In genomic region chr5:150544606-150545219, GRCh38 we compare ENCODE assay signal across 8 cellular contexts. TPM values are rescaled to one million over a fixed set of nuclear protein-coding genes. Genes with fewer than 3 reads are reported as not detected.
DNase-seq lines count a peak whose midpoint lies in the region; ATAC-seq and TF ChIP-seq lines count a peak whose summit lies in the region.

No MANE protein-coding gene starts in this region.

- no peaks in the 10 kb centered on the region for H3K9me3 Mint-ChIP-seq in activated CD8-positive, alpha-beta T cell treated with anti-CD3 and anti-CD28 coated beads, Interleukin-2, amount 10 ng/mL, durations not matched to agents 7 days and 5 days (ENCODE audit: insufficient read depth)
- H3K9me3 Mint-ChIP-seq in endodermal cell: no peaks in the 10 kb centered on the region
- H3K9me3 Mint-ChIP-seq in stimulated activated effector memory CD8-positive, alpha-beta T cell treated with anti-CD3 and anti-CD28 coated beads, Interleukin-12 subunit alpha, Interleukin-12 subunit beta, amount 100 ng/mL, for 72 hours: no peaks in the 10 kb centered on the region

- H3K9ac ChIP-seq in endodermal cell (ENCODE audit: extremely low read depth, low read length, poor library complexity, severe bottlenecking): no peak overlapping the region

- no peak overlapping the region for H3K27ac Mint-ChIP-seq in activated CD8-positive, alpha-beta T cell treated with anti-CD3 and anti-CD28 coated beads, Interleukin-2, amount 10 ng/mL, durations not matched to agents 7 days and 5 days
- no peak overlapping the region for H3K27ac Mint-ChIP-seq in endodermal cell
- H3K27ac Mint-ChIP-seq in stimulated activated effector memory CD8-positive, alpha-beta T cell treated with anti-CD3 and anti-CD28 coated beads, Interleukin-12 subunit alpha, Interleukin-12 subunit beta, amount 100 ng/mL, for 72 hours: no peak overlapping the region

- in situ Hi-C loops in ACHN (cut with HindIII; ENCODE audit: low pct_ligation_motif_present, low pct_unique_long_range_greater_than_20kb, low sequenced_read_pairs): no loop called here

- H3K4me1 Mint-ChIP-seq in activated CD8-positive, alpha-beta T cell treated with anti-CD3 and anti-CD28 coated beads, Interleukin-2, amount 10 ng/mL, durations not matched to agents 7 days and 5 days (ENCODE audit: low read depth): no peaks in the 10 kb centered on the region
- no peaks in the 10 kb centered on the region for H3K4me1 Mint-ChIP-seq in endodermal cell
- no peaks in the 10 kb centered on the region for H3K4me1 Mint-ChIP-seq in stimulated activated effector memory CD8-positive, alpha-beta T cell treated with anti-CD3 and anti-CD28 coated beads, Interleukin-12 subunit alpha, Interleukin-12 subunit beta, amount 100 ng/mL, for 72 hours

- POLR2A ChIA-PET in activated CD8-positive, alpha-beta T cell treated with anti-CD3 and anti-CD28 coated beads, Interleukin-2, amount 10 ng/mL, durations not matched to agents 7 days and 5 days (lab: Charles Lee): no interaction called here

- no peak overlapping the region for H3K4me3 Mint-ChIP-seq in activated CD8-positive, alpha-beta T cell treated with anti-CD3 and anti-CD28 coated beads, Interleukin-2, amount 10 ng/mL, durations not matched to agents 7 days and 5 days
- no peak overlapping the region for H3K4me3 Mint-ChIP-seq in endodermal cell
- no peak overlapping the region for H3K4me3 Mint-ChIP-seq in stimulated activated effector memory CD8-positive, alpha-beta T cell treated with anti-CD3 and anti-CD28 coated beads, Interleukin-12 subunit alpha, Interleukin-12 subunit beta, amount 100 ng/mL, for 72 hours

- no peaks in the 10 kb centered on the region for H3K4me1 ChIP-seq in endodermal cell (ENCODE audit: control insufficient read depth, insufficient read depth, low read length)
- peaks cover 26% of the 10 kb centered on the region for H3K4me1 ChIP-seq in mucosa of descending colon (ENCODE audit: low read depth)

- no peaks in the 10 kb centered on the region for H3K36me3 Mint-ChIP-seq in activated CD8-positive, alpha-beta T cell treated with anti-CD3 and anti-CD28 coated beads, Interleukin-2, amount 10 ng/mL, durations not matched to agents 7 days and 5 days (ENCODE audit: low read depth)
- H3K36me3 Mint-ChIP-seq in endodermal cell (ENCODE audit: low read depth): peaks cover 61% of the 10 kb centered on the region
- H3K36me3 Mint-ChIP-seq in stimulated activated effector memory CD8-positive, alpha-beta T cell treated with anti-CD3 and anti-CD28 coated beads, Interleukin-12 subunit alpha, Interleukin-12 subunit beta, amount 100 ng/mL, for 72 hours: no peaks in the 10 kb centered on the region

- H3K9me3 ChIP-seq in endodermal cell (ENCODE audit: control insufficient read depth, low read length): no peaks in the 10 kb centered on the region
- no peaks in the 10 kb centered on the region for H3K9me3 ChIP-seq in mucosa of descending colon

- no peak overlapping the region for H3K4me3 ChIP-seq in endodermal cell (ENCODE audit: low read length)
- H3K4me3 ChIP-seq in mucosa of descending colon: no peak overlapping the region

- H3K27me3 Mint-ChIP-seq in activated CD8-positive, alpha-beta T cell treated with anti-CD3 and anti-CD28 coated beads, Interleukin-2, amount 10 ng/mL, durations not matched to agents 7 days and 5 days (ENCODE audit: low read depth): no peaks in the 10 kb centered on the region
- H3K27me3 Mint-ChIP-seq in endodermal cell (ENCODE audit: insufficient read depth): no peaks in the 10 kb centered on the region

- CTCF ChIA-PET in activated CD8-positive, alpha-beta T cell treated with anti-CD3 and anti-CD28 coated beads, Interleukin-2, amount 10 ng/mL, durations not matched to agents 7 days and 5 days (lab: Charles Lee): interaction anchor here (0.7 to 3.2 kb wide), 13 partner anchors 10 to 234 kb away, joined by 3 to 18 read pairs (median 3); partner anchors contain the start of gene RBM22

- 64 to 70% methylated on average over 2 to 8 of the region's 8 CpGs for WGBS in endodermal cell (ENCODE audit: insufficient coverage in 1 of 2, insufficient read length in 1 of 2), 2 experiments

- no peaks in the 10 kb centered on the region for H3K27me3 ChIP-seq in endodermal cell (ENCODE audit: control insufficient read depth, insufficient read depth, low read length, poor library complexity, severe bottlenecking)

- intact Hi-C loops in mucosa of descending colon (cut with DNase I, micrococcal nuclease): no loop called here

- H3K27ac ChIP-seq in endodermal cell (ENCODE audit: low read depth, low read length): no peak overlapping the region

- DNase-seq in ACHN: peak; percentile 75
- DNase-seq in NCI-H774 (lab: John Stamatoyannopoulos, UW): peak; percentile 3
- peak; percentile 76 for DNase-seq in activated CD8-positive, alpha-beta T cell treated with anti-CD3 and anti-CD28 coated beads, Interleukin-2, amount 10 ng/mL, durations not matched to agents 7 days and 5 days
- DNase-seq in endodermal cell: peak; percentile 96
- peak; percentile 81 to 91 (median 86) for DNase-seq in mucosa of descending colon
- DNase-seq in stimulated activated effector memory CD8-positive, alpha-beta T cell treated with anti-CD3 and anti-CD28 coated beads, Interleukin-12 subunit alpha, Interleukin-12 subunit beta, amount 100 ng/mL, for 72 hours (ENCODE audit: low spot score in 2 of 2): peak; percentile 59 to 84

- TF ChIP-seq CTCF in endodermal cell (conservative IDR thresholded peaks at IDR 0.05) (peak; percentile 97), mucosa of descending colon (IDR thresholded peaks at IDR 0.05) (peak; percentile 92)

- peak; percentile 90 for ATAC-seq in GM18498 (IDR thresholded peaks at IDR 0.05; ENCODE audit: unreplicated experiment)
- peak; percentile 86 for ATAC-seq in HG02938 (IDR thresholded peaks at IDR 0.05; ENCODE audit: unreplicated experiment)
- ATAC-seq in activated CD8-positive, alpha-beta T cell treated with anti-CD3 and anti-CD28 coated beads, Interleukin-2, amount 10 ng/mL, durations not matched to agents 7 days and 5 days: peak; percentile 93
- peak; percentile 63 for ATAC-seq in mucosa of descending colon
- ATAC-seq in stimulated activated effector memory CD8-positive, alpha-beta T cell treated with anti-CD3 and anti-CD28 coated beads, Interleukin-12 subunit alpha, Interleukin-12 subunit beta, amount 100 ng/mL, for 72 hours: peak; percentile 88

- peaks cover 78% of the 10 kb centered on the region for H3K36me3 ChIP-seq in endodermal cell (ENCODE audit: control insufficient read depth, insufficient read depth, low read length)
- no peaks in the 10 kb centered on the region for H3K36me3 ChIP-seq in mucosa of descending colon (ENCODE audit: low read depth)

RNA-seq across cellular contexts. Expression of gene NDST1, which starts 36.8 kb away (rescaled TPM):
- total RNA-seq in activated CD8-positive, alpha-beta T cell treated with anti-CD3 and anti-CD28 coated beads, Interleukin-2, amount 10 ng/mL, durations not matched to agents 7 days and 5 days: under 1 TPM; 0.63 TPM
- total RNA-seq in endodermal cell (10 to 100 TPM; 53.3 to 71.7 TPM), mucosa of descending colon (10 to 100 TPM; 58.1 to 66.5 (median 60.6) TPM)
- polyA plus RNA-seq in endodermal cell (2013, experiment 1 of 2): 40.7 TPM
- 37.5 TPM for polyA plus RNA-seq in endodermal cell (2013, experiment 2 of 2)

Comparison
In these comparisons a context has a peak if more than half of its experiments do, and no peak if none do; other contexts are left out.
1. DNase-seq: peak in every context shown above with its lines; median percentile 96 in endodermal cell; 86 in mucosa of descending colon; 76 in activated CD8-positive, alpha-beta T cell treated with anti-CD3 and anti-CD28 coated beads, Interleukin-2, amount 10 ng/mL, durations not matched to agents 7 days and 5 days; 75 in ACHN; 72 in stimulated activated effector memory CD8-positive, alpha-beta T cell treated with anti-CD3 and anti-CD28 coated beads, Interleukin-12 subunit alpha, Interleukin-12 subunit beta, amount 100 ng/mL, for 72 hours; 3 in NCI-H774.
2. RNA of gene NDST1, which starts 36.8 kb away (total RNA-seq): 53.3 to 71.7 TPM in endodermal cell and 58.1 to 66.5 TPM in mucosa of descending colon; 0.63 TPM in activated CD8-positive, alpha-beta T cell treated with anti-CD3 and anti-CD28 coated beads, Interleukin-2, amount 10 ng/mL, durations not matched to agents 7 days and 5 days; every median in the first group is over 10 times any median in the second.
3. Peak in every context shown above with its lines, with median percentiles within 50 percentile points of each other: ATAC-seq.